ENCODE assay signal across 8 cellular contexts in the genomic region with DNA sequence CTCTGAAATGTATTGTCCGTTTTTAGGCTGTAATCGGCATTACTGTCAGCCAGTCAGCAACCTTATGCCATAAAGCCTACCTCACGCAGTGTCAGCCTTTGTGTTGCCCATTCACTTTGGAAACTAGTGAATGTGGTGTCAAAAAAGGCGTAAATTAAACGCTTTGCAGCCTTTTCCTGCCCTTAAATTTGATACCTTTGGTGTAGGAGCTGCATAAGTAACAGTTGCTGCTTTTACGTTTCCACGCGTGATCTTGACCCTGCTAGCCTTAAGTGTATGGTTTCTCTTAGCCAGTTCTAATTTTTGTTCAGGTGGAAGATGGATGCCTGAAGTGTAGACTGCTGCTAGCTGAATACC.
DNase-seq lines count a peak whose midpoint lies in the region; ATAC-seq, FAIRE-seq and TF ChIP-seq lines count a peak whose summit lies in the region.

No MANE protein-coding gene starts in this region.

- no peaks in the 10 kb centered on the region for H3K27me3 ChIP-seq in testis

- ATAC-seq in activated naive CD4-positive, alpha-beta T cell treated with anti-CD3 and anti-CD28 coated beads, Interleukin-2, amount 50 U/mL, for 72 hours = no peak
- ATAC-seq in GM18520 (IDR thresholded peaks at IDR 0.05; ENCODE audit: unreplicated experiment) = no peak
- ATAC-seq in HG02938 (IDR thresholded peaks at IDR 0.05; ENCODE audit: unreplicated experiment) = no peak

- H3K27me3 Mint-ChIP-seq in T-helper 1 cell treated with Interleukin-12 subunit alpha and Interleukin-12 subunit beta and Interleukin-4 antibody, amounts not matched to agents 30 μg/mL and 1 μg/mL, for 36 hours (ENCODE audit: low read depth) = peaks cover 3% of the 10 kb centered on the region

- TF ChIP-seq POLR2A in testis (IDR thresholded peaks at IDR 0.05) = no peak

- DNase-seq in T-helper 1 cell (no peak), kidney (no peak), testis (no peak), germinal center (ENCODE audit: low spot score) (no peak)
- no peak for DNase-seq in activated naive CD4-positive, alpha-beta T cell treated with anti-CD3 and anti-CD28 coated beads, Interleukin-2, amount 50 U/mL, for 72 hours (ENCODE audit: low spot score in 2 of 2)

- H3K36me3 Mint-ChIP-seq in T-helper 1 cell treated with Interleukin-12 subunit alpha and Interleukin-12 subunit beta and Interleukin-4 antibody, amounts not matched to agents 30 μg/mL and 1 μg/mL, for 36 hours (ENCODE audit: low read depth) = peaks cover 28% of the 10 kb centered on the region
- H3K36me3 Mint-ChIP-seq in activated naive CD4-positive, alpha-beta T cell treated with anti-CD3 and anti-CD28 coated beads, Interleukin-2, amount 50 U/mL, for 72 hours = peaks cover 32 to 53% of the 10 kb centered on the region in 2 donors

- H3K36me3 ChIP-seq in kidney (ENCODE audit: control insufficient read depth in 1 of 2, insufficient read depth in 2 of 2, low read length in 2 of 2) = peaks cover 13 to 25% of the 10 kb centered on the region in 2 donors
- no peaks in the 10 kb centered on the region for H3K36me3 ChIP-seq in testis (ENCODE audit: low read depth, missing control alignments)

- no peak for FAIRE-seq in kidney (lab: Jason Lieb, UNC)

- H3K27ac ChIP-seq in kidney (ENCODE audit: low read depth in 2 of 2, low read length in 2 of 2) (peak overlapping the region; percentile 87 to 91), testis (peak overlapping the region; percentile 83 to 84)

- 4 to 7% methylated on average over 8 of the region's 8 CpGs for WGBS in testis, 2 donors

- H3K27ac Mint-ChIP-seq in T-helper 1 cell treated with Interleukin-12 subunit alpha and Interleukin-12 subunit beta and Interleukin-4 antibody, amounts not matched to agents 30 μg/mL and 1 μg/mL, for 36 hours = peak overlapping the region; percentile 77
- H3K27ac Mint-ChIP-seq in activated naive CD4-positive, alpha-beta T cell treated with anti-CD3 and anti-CD28 coated beads, Interleukin-2, amount 50 U/mL, for 72 hours = peak overlapping the region; percentile 87 to 96

- intact Hi-C loops in kidney (cut with DNase I) = no loop called here
- intact Hi-C loops in testis (cut with DNase I; ENCODE audit: low total_unique reads) = no loop called here

- H3K9me3 ChIP-seq in kidney (ENCODE audit: control insufficient read depth in 1 of 2, low read length in 2 of 2) (no peaks in the 10 kb centered on the region), testis (no peaks in the 10 kb centered on the region)

- H3K4me1 ChIP-seq in kidney (ENCODE audit: control insufficient read depth in 1 of 2, insufficient read depth in 1 of 2, low read depth in 1 of 2, low read length in 2 of 2) = peaks cover 6 to 16% of the 10 kb centered on the region in 2 donors
- H3K4me1 ChIP-seq in testis = peaks cover 9% of the 10 kb centered on the region

- peak overlapping the region; percentile 97 for H3K9ac ChIP-seq in kidney (ENCODE audit: low read length in 2 of 2)

- no peak for TF ChIP-seq CTCF in kidney (IDR thresholded peaks at IDR 0.05; ENCODE audit: borderline replicate concordance, extremely low read depth, insufficient read depth)
- TF ChIP-seq CTCF in testis (IDR thresholded peaks at IDR 0.05) = no peak

- H3K4me3 Mint-ChIP-seq in T-helper 1 cell treated with Interleukin-12 subunit alpha and Interleukin-12 subunit beta and Interleukin-4 antibody, amounts not matched to agents 30 μg/mL and 1 μg/mL, for 36 hours = peak overlapping the region; percentile 92

- peaks cover 4% of the 10 kb centered on the region for H3K9me3 Mint-ChIP-seq in T-helper 1 cell treated with Interleukin-12 subunit alpha and Interleukin-12 subunit beta and Interleukin-4 antibody, amounts not matched to agents 30 μg/mL and 1 μg/mL, for 36 hours
- H3K9me3 Mint-ChIP-seq in activated naive CD4-positive, alpha-beta T cell treated with anti-CD3 and anti-CD28 coated beads, Interleukin-2, amount 50 U/mL, for 72 hours = peaks cover 10 to 14% of the 10 kb centered on the region in 2 donors

- H3K4me3 ChIP-seq in kidney (ENCODE audit: low read length in 2 of 2) = peak overlapping the region; percentile 97 to 99
- peak overlapping the region; percentile 64 to 98 for H3K4me3 ChIP-seq in testis

- peaks cover 27% of the 10 kb centered on the region for H3K4me1 Mint-ChIP-seq in T-helper 1 cell treated with Interleukin-12 subunit alpha and Interleukin-12 subunit beta and Interleukin-4 antibody, amounts not matched to agents 30 μg/mL and 1 μg/mL, for 36 hours (ENCODE audit: low read depth)
